Comparison of ENCODE assay signal across 8 cellular contexts in genomic region chr2:86562485-86562890, GRCh38. TPM values are rescaled to one million over a fixed set of nuclear protein-coding genes. Genes with fewer than 3 reads are reported as not detected.
A peak's percentile ranks its signal among the peaks of the same experiment; 100 is the strongest.
DNase-seq lines count a peak whose midpoint lies in the region; ATAC-seq and TF ChIP-seq lines count a peak whose summit lies in the region.

No MANE protein-coding gene starts in this region.

- peaks cover 14% of the 10 kb centered on the region for H3K4me1 Mint-ChIP-seq in endothelial cell (ENCODE audit: unreplicated experiment)

- H3K4me1 ChIP-seq in MM.1S (ENCODE audit: low read length): peaks cover 12% of the 10 kb centered on the region
- peaks cover 2% of the 10 kb centered on the region for H3K4me1 ChIP-seq in parathyroid adenoma

- H3K4me3 Mint-ChIP-seq in endothelial cell (ENCODE audit: unreplicated experiment): peak overlapping the region; percentile 97

- ATAC-seq in GM18858 (IDR thresholded peaks at IDR 0.05; ENCODE audit: unreplicated experiment): peak; percentile 6

- H3K27ac ChIP-seq in MM.1S (ENCODE audit: low read length) (peak overlapping the region; percentile 99), parathyroid adenoma (peak overlapping the region; percentile 100)

- H3K9me3 ChIP-seq in MM.1S (replicated peaks; ENCODE audit: insufficient read depth, low read length) (no peaks in the 10 kb centered on the region), parathyroid adenoma (ENCODE audit: control insufficient read depth, low read length) (no peaks in the 10 kb centered on the region)

- no peaks in the 10 kb centered on the region for H3K27me3 ChIP-seq in MM.1S (replicated peaks; ENCODE audit: insufficient read depth, low read length)
- no peaks in the 10 kb centered on the region for H3K27me3 ChIP-seq in parathyroid adenoma (ENCODE audit: control insufficient read depth, insufficient read depth, low read length)

- H3K27ac Mint-ChIP-seq in endothelial cell (ENCODE audit: unreplicated experiment): peak overlapping the region; percentile 98

- peaks cover 4% of the 10 kb centered on the region for H3K27me3 Mint-ChIP-seq in endothelial cell (ENCODE audit: unreplicated experiment)

- DNase-seq in MM.1S: no peak
- no peak for DNase-seq in endothelial cell (ENCODE audit: low spot score)
- no peak for DNase-seq in SK-N-DZ (ENCODE audit: low spot score)
- no peak for DNase-seq in posterior vena cava (ENCODE audit: low spot score)
- DNase-seq in GOT3 (lab: John Stamatoyannopoulos, UW): no peak
- DNase-seq in HCEC 1CT: no peak

- no peaks in the 10 kb centered on the region for H3K9me3 Mint-ChIP-seq in endothelial cell (ENCODE audit: unreplicated experiment)

- TF ChIP-seq CTCF in MM.1S (IDR thresholded peaks at IDR 0.05; ENCODE audit: low read length) (no peak), endothelial cell (IDR thresholded peaks at IDR 0.05; ENCODE audit: unreplicated experiment) (no peak), parathyroid adenoma (IDR thresholded peaks at IDR 0.05) (no peak)

- intact Hi-C loops in posterior vena cava (cut with DNase I): loop anchor here in 1 of 2 donors (10.0 kb wide), 1 partner anchor 62 kb away; the partner anchor contains the start of gene RNF103

- H2AFZ ChIP-seq in MM.1S (ENCODE audit: low read length): peak overlapping the region; percentile 95
- peak overlapping the region; percentile 98 for H2AFZ ChIP-seq in parathyroid adenoma

- H3K9ac ChIP-seq in MM.1S (ENCODE audit: low read length) (peak overlapping the region; percentile 100), parathyroid adenoma (peak overlapping the region; percentile 92)

- H3K36me3 ChIP-seq in MM.1S (replicated peaks; ENCODE audit: insufficient read depth, low read length) (no peaks in the 10 kb centered on the region), parathyroid adenoma (ENCODE audit: control insufficient read depth, insufficient read depth, low read length) (no peaks in the 10 kb centered on the region)

- H3F3A ChIP-seq in MM.1S (ENCODE audit: insufficient read depth, low read length): 0 out of 2 replicates have a peak, but pooled peaks cover 5% of the 10 kb centered on the region

- H4K20me1 ChIP-seq in MM.1S (ENCODE audit: insufficient read depth, low read length): no peaks in the 10 kb centered on the region

- peaks cover 4% of the 10 kb centered on the region for H3K36me3 Mint-ChIP-seq in endothelial cell (ENCODE audit: low read depth, unreplicated experiment)

- H3K79me2 ChIP-seq in MM.1S (ENCODE audit: low read length): peaks cover 55% of the 10 kb centered on the region
- peaks cover 33% of the 10 kb centered on the region for H3K79me2 ChIP-seq in parathyroid adenoma

- H3K4me3 ChIP-seq in MM.1S (ENCODE audit: low read length): peak overlapping the region; percentile 93
- peak overlapping the region; percentile 90 for H3K4me3 ChIP-seq in parathyroid adenoma (ENCODE audit: low read depth, low read length)

- no peaks in the 10 kb centered on the region for H3K9me2 ChIP-seq in MM.1S (replicated peaks; ENCODE audit: insufficient read depth, low read length)

- H3K4me2 ChIP-seq in MM.1S (ENCODE audit: low read depth, low read length) (peak overlapping the region; percentile 73), parathyroid adenoma (ENCODE audit: low read length) (peak overlapping the region; percentile 75)

RNA-seq across cellular contexts. Expression of gene CHMP3, which starts 0.8 kb away (rescaled TPM):
- total RNA-seq in endothelial cell (ENCODE audit: unreplicated experiment): 70.5 TPM
- 52.6 and 57.1 TPM in 2 replicates for polyA plus RNA-seq in SK-N-DZ (2014; cell fraction: cytosol; rRNA removed)
- 18.4 and 25.1 TPM in 2 replicates for polyA plus RNA-seq in SK-N-DZ (2014; cell fraction: nucleus; rRNA removed)
- total RNA-seq in posterior vena cava: 100 to 1,000 TPM; 166 to 167 TPM
